ENCODE assay signal across 9 cellular contexts in genomic region chr6:53357576-53358343, GRCh38. TPM values are rescaled to one million over a fixed set of nuclear protein-coding genes. Genes with fewer than 3 reads are reported as not detected.
DNase-seq lines count a peak whose midpoint lies in the region; ATAC-seq and TF ChIP-seq lines count a peak whose summit lies in the region.
"Had no signal": no experiment of that assay in that cellular context is flagged by ENCODE, and none has a peak within 500 bp of the region (broad histone marks: within the 10 kb centered on the region; RNA-seq: fewer than 3 reads in every experiment).

No MANE protein-coding gene starts in this region.

- H3K9me3 Mint-ChIP-seq in activated CD4-positive, alpha-beta T cell treated with anti-CD3 and anti-CD28 coated beads, Interleukin-2, amount 10 ng/mL, durations not matched to agents 7 days and 5 days: peaks cover 5% of the 10 kb centered on the region

- no peak for TF ChIP-seq CTCF in gastrocnemius medialis (IDR thresholded peaks at IDR 0.05 in 4 of 5, conservative IDR thresholded peaks at IDR 0.05 in 1 of 5)

- no peak for TF ChIP-seq POLR2A in gastrocnemius medialis (IDR thresholded peaks at IDR 0.05)

- POLR2A ChIA-PET in activated CD4-positive, alpha-beta T cell treated with anti-CD3 and anti-CD28 coated beads, Interleukin-2, amount 10 ng/mL, durations not matched to agents 7 days and 5 days (lab: Charles Lee): no interaction called here

- CTCF ChIA-PET in activated CD4-positive, alpha-beta T cell treated with anti-CD3 and anti-CD28 coated beads, Interleukin-2, amount 10 ng/mL, durations not matched to agents 7 days and 5 days (lab: Charles Lee): no interaction called here

- peaks cover 51% of the 10 kb centered on the region for H3K4me1 Mint-ChIP-seq in activated CD4-positive, alpha-beta T cell treated with anti-CD3 and anti-CD28 coated beads, Interleukin-2, amount 10 ng/mL, durations not matched to agents 7 days and 5 days
- H3K4me1 Mint-ChIP-seq in T-helper 17 cell: peaks cover 42% of the 10 kb centered on the region

- H3K36me3 Mint-ChIP-seq in activated CD4-positive, alpha-beta T cell treated with anti-CD3 and anti-CD28 coated beads, Interleukin-2, amount 10 ng/mL, durations not matched to agents 7 days and 5 days (ENCODE audit: low read depth): no peaks in the 10 kb centered on the region
- no peaks in the 10 kb centered on the region for H3K36me3 Mint-ChIP-seq in T-helper 17 cell (ENCODE audit: low read depth)

- ATAC-seq in T-helper 17 cell (no peak), gastrocnemius medialis (no peak)

- H3K9ac ChIP-seq in iPS-20b (ENCODE audit: low read depth, low read length) (peak overlapping the region; percentile 77; the same call in 1 of the 2 replicates), subcutaneous abdominal adipose tissue (ENCODE audit: low read length in 5 of 5) (no peak overlapping the region)

- intact Hi-C loops in gastrocnemius medialis (cut with DNase I; ENCODE audit: low total_unique reads): loop anchor here (5.0 to 10.0 kb wide), 2 partner anchors 190 to 363 kb away; partner anchors contain the start of genes GCLC and GSTA4

- peaks cover 11% of the 10 kb centered on the region; the same call in 1 of the 2 replicates for H3K4me1 ChIP-seq in iPS-20b (ENCODE audit: insufficient read depth, low read length)
- peaks cover 0 to 26% (median 20%) of the 10 kb centered on the region in 5 donors for H3K4me1 ChIP-seq in subcutaneous abdominal adipose tissue (ENCODE audit: control insufficient read depth in 5 of 5, insufficient read depth in 5 of 5, low read length in 5 of 5)
- peaks cover 0 to 4% of the 10 kb centered on the region in 2 donors for H3K4me1 ChIP-seq in gastrocnemius medialis

- H3K27ac ChIP-seq in iPS-20b (ENCODE audit: low read length) (no peak overlapping the region), subcutaneous abdominal adipose tissue (ENCODE audit: low read depth, low read length) (peak overlapping the region; percentile 98), gastrocnemius medialis (no peak overlapping the region)

- H3K9me3 ChIP-seq in T-helper 17 cell (ENCODE audit: control insufficient read depth, low read length, poor library complexity, severe bottlenecking) (no peaks in the 10 kb centered on the region), iPS-20b (ENCODE audit: insufficient read depth, low read depth, low read length) (no peaks in the 10 kb centered on the region), subcutaneous abdominal adipose tissue (ENCODE audit: control insufficient read depth in 5 of 5, low read length in 5 of 5) (no peaks in the 10 kb centered on the region), gastrocnemius medialis (no peaks in the 10 kb centered on the region)

- peak overlapping the region; percentile 40 for H3K4me3 Mint-ChIP-seq in activated CD4-positive, alpha-beta T cell treated with anti-CD3 and anti-CD28 coated beads, Interleukin-2, amount 10 ng/mL, durations not matched to agents 7 days and 5 days
- peak overlapping the region; percentile 94 for H3K4me3 Mint-ChIP-seq in T-helper 17 cell

- H3K36me3 ChIP-seq in iPS-20b (ENCODE audit: insufficient read depth, low read depth, low read length) (no peaks in the 10 kb centered on the region), subcutaneous abdominal adipose tissue (ENCODE audit: control insufficient read depth in 5 of 5, insufficient read depth in 5 of 5, low read length in 5 of 5) (no peaks in the 10 kb centered on the region), gastrocnemius medialis (no peaks in the 10 kb centered on the region)

- in situ Hi-C loops in gastrocnemius medialis (cut with MboI; ENCODE audit: low sequenced_read_pairs in 4 of 4): no loop called here

- DNase-seq in activated CD4-positive, alpha-beta T cell treated with anti-CD3 and anti-CD28 coated beads, Interleukin-2, amount 10 ng/mL, durations not matched to agents 7 days and 5 days: no peak
- DNase-seq in activated CD4-positive, alpha-beta T cell treated with anti-CD3 and anti-CD28 coated beads, Interleukin-2, amount 50 U/mL, for 48 hours: no peak
- DNase-seq in T-helper 17 cell (no peak), islet precursor cell (no peak), gastrocnemius medialis (no peak), DMS114 treated with DMSO at 0.1 percent for 48 hours (lab: John Stamatoyannopoulos, UW; ENCODE audit: unreplicated experiment) (no peak)
- DNase-seq: EL had no signal

- peaks cover 16% of the 10 kb centered on the region for H3K27me3 Mint-ChIP-seq in activated CD4-positive, alpha-beta T cell treated with anti-CD3 and anti-CD28 coated beads, Interleukin-2, amount 10 ng/mL, durations not matched to agents 7 days and 5 days
- no peaks in the 10 kb centered on the region for H3K27me3 Mint-ChIP-seq in T-helper 17 cell

- H3K27ac Mint-ChIP-seq in activated CD4-positive, alpha-beta T cell treated with anti-CD3 and anti-CD28 coated beads, Interleukin-2, amount 10 ng/mL, durations not matched to agents 7 days and 5 days: peak overlapping the region; percentile 99
- peak overlapping the region; percentile 99 for H3K27ac Mint-ChIP-seq in T-helper 17 cell

- no peak overlapping the region for H3K4me3 ChIP-seq in iPS-20b (ENCODE audit: low read length)
- no peak overlapping the region for H3K4me3 ChIP-seq in subcutaneous abdominal adipose tissue (ENCODE audit: low read depth in 1 of 5, low read length in 5 of 5)
- H3K4me3 ChIP-seq in gastrocnemius medialis: no peak overlapping the region

- H3K27me3 ChIP-seq in iPS-20b (ENCODE audit: insufficient read depth, low read length) (peaks cover 18% of the 10 kb centered on the region), subcutaneous abdominal adipose tissue (ENCODE audit: control insufficient read depth in 5 of 5, insufficient read depth in 4 of 5, low read length in 5 of 5) (no peaks in the 10 kb centered on the region), gastrocnemius medialis (no peaks in the 10 kb centered on the region)

RNA-seq across cellular contexts. Expression of gene ELOVL5, which starts 9.0 kb away (rescaled TPM):
- total RNA-seq in activated CD4-positive, alpha-beta T cell treated with anti-CD3 and anti-CD28 coated beads, Interleukin-2, amount 10 ng/mL, durations not matched to agents 7 days and 5 days: 100 to 1,000 TPM; 124 to 152 TPM
- total RNA-seq in T-helper 17 cell: 100 to 1,000 TPM; 121 to 147 TPM
- 1 to 10 TPM; 5.6 to 7.2 (median 6.2) TPM for total RNA-seq in gastrocnemius medialis

Comparison
In these comparisons a context has a peak if more than half of its experiments do, and no peak if none do; other contexts are left out.
1. RNA of gene ELOVL5, which starts 9.0 kb away (total RNA-seq): 124 to 152 TPM in activated CD4-positive, alpha-beta T cell treated with anti-CD3 and anti-CD28 coated beads, Interleukin-2, amount 10 ng/mL, durations not matched to agents 7 days and 5 days and 121 to 147 TPM in T-helper 17 cell; 5.6 to 7.2 TPM in gastrocnemius medialis; every median in the first group is over 10 times any median in the second.